8 cellular contexts compared by ENCODE assay signal in genomic region chr1:167066333-167067122, GRCh38. TPM values are rescaled to one million over a fixed set of nuclear protein-coding genes. Genes with fewer than 3 reads are reported as not detected.
DNase-seq lines count a peak whose midpoint lies in the region; ATAC-seq and TF ChIP-seq lines count a peak whose summit lies in the region.

No MANE protein-coding gene starts in this region.

- H3K36me3 Mint-ChIP-seq in osteocyte (ENCODE audit: unreplicated experiment), result no peaks in the 10 kb centered on the region

- peak overlapping the region; percentile 55; the same call in 1 of the 2 replicates for H3K9ac ChIP-seq in Karpas-422 (ENCODE audit: low read length)

- H3K79me2 ChIP-seq in Karpas-422 (ENCODE audit: low read length), result no peaks in the 10 kb centered on the region

- H3K9me2 ChIP-seq in Karpas-422 (replicated peaks; ENCODE audit: insufficient read depth, low read length), result no peaks in the 10 kb centered on the region

- no peaks in the 10 kb centered on the region for H3K9me3 Mint-ChIP-seq in osteocyte (ENCODE audit: unreplicated experiment)

- ATAC-seq in GM21526 (IDR thresholded peaks at IDR 0.05; ENCODE audit: low FRiP score, unreplicated experiment), result peak; percentile 86
- peak; percentile 87 for ATAC-seq in RWPE2 (ENCODE audit: low read depth)
- ATAC-seq in gastroesophageal sphincter, result peak; percentile 79

- H3K27ac Mint-ChIP-seq in osteocyte (ENCODE audit: unreplicated experiment), result no peak overlapping the region

- peak overlapping the region; percentile 68 for H3K4me2 ChIP-seq in Karpas-422 (ENCODE audit: low read depth, low read length, poor library complexity, severe bottlenecking)

- peak overlapping the region; percentile 59 for H3K4me3 Mint-ChIP-seq in osteocyte (ENCODE audit: unreplicated experiment)

- peaks cover 43% of the 10 kb centered on the region for H3K27me3 Mint-ChIP-seq in osteocyte (ENCODE audit: unreplicated experiment)

- H2AFZ ChIP-seq in Karpas-422 (ENCODE audit: low read length), result peak overlapping the region; percentile 44; the same call in 1 of the 2 replicates

- H3K4me3 ChIP-seq in Karpas-422 (ENCODE audit: low read length), result no peak overlapping the region; the same call in 1 of the 2 replicates
- peak overlapping the region; percentile 17 for H3K4me3 ChIP-seq in RWPE2 (ENCODE audit: severe bottlenecking)
- peak overlapping the region in 1 of 2 donors; percentile 24 for H3K4me3 ChIP-seq in gastroesophageal sphincter
- no peak overlapping the region for H3K4me3 ChIP-seq in thyroid gland (replicated peaks in 1 of 3)

- H3K27ac ChIP-seq in Karpas-422 (ENCODE audit: low read length), result no peak overlapping the region
- no peak overlapping the region for H3K27ac ChIP-seq in RWPE2 (ENCODE audit: poor library complexity, severe bottlenecking)
- H3K27ac ChIP-seq in gastroesophageal sphincter, result no peak overlapping the region
- H3K27ac ChIP-seq in thyroid gland, result no peak overlapping the region

- H3K4me1 ChIP-seq in Karpas-422 (ENCODE audit: low read length), result peaks cover 4% of the 10 kb centered on the region; the same call in 1 of the 2 replicates
- H3K4me1 ChIP-seq in RWPE2 (ENCODE audit: insufficient read depth, poor library complexity, severe bottlenecking), result peaks cover 4% of the 10 kb centered on the region
- H3K4me1 ChIP-seq in gastroesophageal sphincter, result peaks cover 0 to 8% (median 5%) of the 10 kb centered on the region in 3 donors
- H3K4me1 ChIP-seq in thyroid gland, result no peaks in the 10 kb centered on the region

- peaks cover 2% of the 10 kb centered on the region for H3K4me1 Mint-ChIP-seq in osteocyte (ENCODE audit: unreplicated experiment)

- H3K36me3 ChIP-seq in Karpas-422 (ENCODE audit: insufficient read depth, low read length), result no peaks in the 10 kb centered on the region
- no peaks in the 10 kb centered on the region for H3K36me3 ChIP-seq in RWPE2 (ENCODE audit: low read depth)
- H3K36me3 ChIP-seq in gastroesophageal sphincter, result no peaks in the 10 kb centered on the region
- no peaks in the 10 kb centered on the region for H3K36me3 ChIP-seq in thyroid gland

- TF ChIP-seq CTCF in RWPE2 (IDR thresholded peaks at IDR 0.05; ENCODE audit: poor library complexity, severe bottlenecking), result peak; percentile 96
- peak; percentile 86 to 99 (median 90) for TF ChIP-seq CTCF in gastroesophageal sphincter (IDR thresholded peaks at IDR 0.05)
- TF ChIP-seq CTCF in osteocyte (IDR thresholded peaks at IDR 0.05), result peak; percentile 100
- TF ChIP-seq CTCF in thyroid gland (IDR thresholded peaks at IDR 0.05), result peak; percentile 82 to 97 (median 91)

- peak; percentile 98 for DNase-seq in D341Med (ENCODE audit: low spot score)
- peak; percentile 90 for DNase-seq in Karpas-422
- DNase-seq in RWPE2 (ENCODE audit: low spot score), result no peak
- DNase-seq in activated T-helper 9 cell treated with anti-CD3 and anti-CD28 coated beads, Interleukin-2, amount 50 U/mL, for 16 hours (ENCODE audit: low read depth), result peak; percentile 64
- DNase-seq in osteocyte (ENCODE audit: extremely low spot score, unreplicated experiment), result peak; percentile 94
- peak; percentile 66 to 76 for DNase-seq in thyroid gland

- TF ChIP-seq POLR2A in gastroesophageal sphincter (IDR thresholded peaks at IDR 0.05) (no peak), thyroid gland (IDR thresholded peaks at IDR 0.05) (no peak)

- WGBS in gastroesophageal sphincter (ENCODE audit: low coverage in 1 of 2), 2 donors, result 0 to 3% methylated on average over 9 to 26 of the region's 31 CpGs
- 5 to 7% methylated on average over 24 to 31 of the region's 31 CpGs for WGBS in thyroid gland, 2 donors

- H4K20me1 ChIP-seq in Karpas-422 (ENCODE audit: insufficient read depth, low read depth, low read length), result no peaks in the 10 kb centered on the region

- TF ChIP-seq EP300 in gastroesophageal sphincter (IDR thresholded peaks at IDR 0.05), result no peak

- no peaks in the 10 kb centered on the region for H3K9me3 ChIP-seq in Karpas-422 (ENCODE audit: low read length)
- no peaks in the 10 kb centered on the region for H3K9me3 ChIP-seq in RWPE2 (ENCODE audit: severe bottlenecking)
- H3K9me3 ChIP-seq in gastroesophageal sphincter, result no peaks in the 10 kb centered on the region
- no peaks in the 10 kb centered on the region for H3K9me3 ChIP-seq in thyroid gland

- intact Hi-C loops in thyroid gland (cut with DNase I), result loop anchor here (5.0 to 10.0 kb wide), 4 partner anchors 148 to 491 kb away; no protein-coding TSS in a partner anchor

- no peaks in the 10 kb centered on the region for H3K27me3 ChIP-seq in Karpas-422 (ENCODE audit: low read length)
- H3K27me3 ChIP-seq in RWPE2 (ENCODE audit: insufficient read depth, poor library complexity, severe bottlenecking), result no peaks in the 10 kb centered on the region
- H3K27me3 ChIP-seq in gastroesophageal sphincter, result peaks cover 5% of the 10 kb centered on the region
- H3K27me3 ChIP-seq in thyroid gland, result no peaks in the 10 kb centered on the region

RNA-seq across cellular contexts. Expression of gene GPA33, which starts 23.6 kb away (rescaled TPM):
- 0.07 TPM in 1 of 2 replicates, not detected in the other for total RNA-seq in Karpas-422 (2014; rRNA removed; shearing (Covaris generic); ENCODE audit: low replicate concordance)
- total RNA-seq in gastroesophageal sphincter (1 to 10 TPM in 1 of 4 donors, not detected in 3; 1.7 TPM), osteocyte (not detected in 2 replicates), thyroid gland (not detected)

RNA-seq across cellular contexts. Expression of gene STYXL2, which starts 27.3 kb away (rescaled TPM):
- total RNA-seq in Karpas-422 (2014; rRNA removed; shearing (Covaris generic); ENCODE audit: low replicate concordance), result not detected in 2 replicates
- under 1 TPM in 3 of 4 donors, not detected in 1; 0.08 to 0.17 (median 0.16) TPM for total RNA-seq in gastroesophageal sphincter
- 0.70 and 0.86 TPM in 2 replicates for total RNA-seq in osteocyte
- not detected for total RNA-seq in thyroid gland
